ENCODE assay signal across 23 cellular contexts in the genomic region with DNA sequence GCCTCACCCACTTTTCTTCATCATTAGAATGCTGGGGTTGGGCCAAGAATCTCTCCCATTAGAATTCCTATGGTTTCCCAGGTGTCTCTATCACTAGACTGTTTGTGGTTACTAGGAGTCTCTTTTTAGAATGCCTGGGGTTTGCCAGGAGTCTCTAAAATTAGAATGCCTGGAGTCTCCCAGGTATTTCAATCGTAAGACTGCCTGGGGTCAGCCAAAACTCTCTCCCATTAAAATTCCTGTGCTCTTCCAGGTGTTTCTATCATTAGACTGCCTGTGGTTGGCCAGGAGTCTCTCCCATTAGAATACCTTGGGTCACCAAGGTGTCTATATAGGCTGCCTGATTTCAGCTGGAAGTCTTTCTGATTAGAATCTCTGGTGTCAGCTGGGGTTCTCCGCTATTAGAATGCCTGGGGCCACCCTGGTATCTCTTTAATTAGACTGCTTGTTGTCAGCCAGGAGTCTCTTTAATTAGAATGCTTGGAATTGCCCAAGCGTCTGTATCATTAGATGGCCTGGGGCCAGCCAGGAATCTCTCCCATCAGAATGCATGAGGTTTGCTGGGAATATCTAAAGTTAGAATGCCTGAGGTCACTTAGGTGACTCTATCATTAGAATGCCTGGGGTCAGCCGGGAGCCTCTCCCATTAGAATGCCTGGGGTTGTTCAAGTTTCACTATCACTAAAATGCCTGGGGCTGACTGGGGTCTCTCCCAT.
"Had no signal": no experiment of that assay in that cellular context is flagged by ENCODE, and none has a peak within 500 bp of the region (broad histone marks: within the 10 kb centered on the region; RNA-seq: fewer than 3 reads in every experiment).

No MANE protein-coding gene starts in this region.

- H2AFZ ChIP-seq: parathyroid adenoma had no signal

- H3K4me2 ChIP-seq: SK-N-SH had no signal

- H3K27ac Mint-ChIP-seq: activated CD4-positive, alpha-beta memory T cell treated with anti-CD3 and anti-CD28 coated beads, Interleukin-2, amount 10 ng/mL, durations not matched to agents 7 days and 5 days; activated CD4-positive, alpha-beta T cell treated with anti-CD3 and anti-CD28 coated beads, Interleukin-2, amount 10 ng/mL, durations not matched to agents 24 days and 14 days; activated CD8-positive, alpha-beta memory T cell treated with anti-CD3 and anti-CD28 coated beads, Interleukin-2, amount 10 ng/mL, durations not matched to agents 7 days and 5 days; activated T-helper 1 cell treated with anti-CD3 and anti-CD28 coated beads, Interleukin-12 subunit alpha, Interleukin-12 subunit beta, Interleukin-2, Interleukin-4 antibody, amounts not matched to agents 30 ng/mL and 10 ng/mL and 1 ng/mL, durations not matched to agents 14 hours and 24 hours and 36 hours; endodermal cell; nephron progenitor cell; stimulated activated naive B cell treated with anti-CD40 and anti-IgM and Interleukin-4, amounts not matched to agents 10 μg/mL and 1 μg/mL and 100 μg/mL, for 72 hours had no signal

- ATAC-seq: activated CD8-positive, alpha-beta memory T cell treated with anti-CD3 and anti-CD28 coated beads, Interleukin-2, amount 10 ng/mL, durations not matched to agents 7 days and 5 days; activated naive CD4-positive, alpha-beta T cell treated with anti-CD3 and anti-CD28 coated beads, Interleukin-2, amount 50 U/mL, for 72 hours; gastroesophageal sphincter; sciatic nerve; stimulated activated naive B cell treated with anti-CD40 and anti-IgM and Interleukin-4, amounts not matched to agents 10 μg/mL and 1 μg/mL and 100 μg/mL, for 72 hours had no signal

- H3K4me1 Mint-ChIP-seq: activated CD4-positive, alpha-beta memory T cell treated with anti-CD3 and anti-CD28 coated beads, Interleukin-2, amount 10 ng/mL, durations not matched to agents 7 days and 5 days; activated CD4-positive, alpha-beta T cell treated with anti-CD3 and anti-CD28 coated beads, Interleukin-2, amount 10 ng/mL, durations not matched to agents 24 days and 14 days; activated CD8-positive, alpha-beta memory T cell treated with anti-CD3 and anti-CD28 coated beads, Interleukin-2, amount 10 ng/mL, durations not matched to agents 7 days and 5 days; central memory CD8-positive, alpha-beta T cell; endodermal cell; nephron progenitor cell; stimulated activated naive B cell treated with anti-CD40 and anti-IgM and Interleukin-4, amounts not matched to agents 10 μg/mL and 1 μg/mL and 100 μg/mL, for 72 hours had no signal

- H3K27ac ChIP-seq: gastroesophageal sphincter, heart left ventricle, parathyroid adenoma, transverse colon had no signal

- H3K79me2 ChIP-seq: parathyroid adenoma had no signal

- H3K27me3 ChIP-seq: gastroesophageal sphincter, heart left ventricle, transverse colon had no signal

- H3K4me3 ChIP-seq: gastroesophageal sphincter, heart left ventricle, transverse colon had no signal

- H3K4me3 Mint-ChIP-seq: activated CD4-positive, alpha-beta memory T cell treated with anti-CD3 and anti-CD28 coated beads, Interleukin-2, amount 10 ng/mL, durations not matched to agents 7 days and 5 days; activated CD4-positive, alpha-beta T cell treated with anti-CD3 and anti-CD28 coated beads, Interleukin-2, amount 10 ng/mL, durations not matched to agents 24 days and 14 days; activated CD8-positive, alpha-beta memory T cell treated with anti-CD3 and anti-CD28 coated beads, Interleukin-2, amount 10 ng/mL, durations not matched to agents 7 days and 5 days; activated T-helper 1 cell treated with anti-CD3 and anti-CD28 coated beads, Interleukin-12 subunit alpha, Interleukin-12 subunit beta, Interleukin-2, Interleukin-4 antibody, amounts not matched to agents 30 ng/mL and 10 ng/mL and 1 ng/mL, durations not matched to agents 14 hours and 24 hours and 36 hours; central memory CD8-positive, alpha-beta T cell; endodermal cell; nephron progenitor cell; stimulated activated naive B cell treated with anti-CD40 and anti-IgM and Interleukin-4, amounts not matched to agents 10 μg/mL and 1 μg/mL and 100 μg/mL, for 72 hours had no signal

- H3K9ac ChIP-seq: parathyroid adenoma, SK-N-SH had no signal

- DNase-seq: activated CD4-positive, alpha-beta memory T cell treated with anti-CD3 and anti-CD28 coated beads, Interleukin-2, amount 10 ng/mL, durations not matched to agents 7 days and 5 days; activated CD4-positive, alpha-beta T cell treated with anti-CD3 and anti-CD28 coated beads, Interleukin-2, amount 10 ng/mL, durations not matched to agents 24 days and 14 days; activated CD8-positive, alpha-beta memory T cell treated with anti-CD3 and anti-CD28 coated beads, Interleukin-2, amount 10 ng/mL, durations not matched to agents 7 days and 5 days; activated gamma-delta T cell; activated T-cell treated with anti-CD3 and anti-CD28 coated beads for 4 hours; aorta; cortex of kidney; endodermal cell; heart left ventricle; islet precursor cell; nephron progenitor cell; SK-N-SH; stimulated activated CD4-positive, alpha-beta T cell treated with anti-CD3 and anti-CD28 coated beads, Interleukin-2, amount 100 ng/mL, for 48 hours; stimulated activated CD8-positive, alpha-beta memory T cell treated with anti-CD3 and anti-CD28 coated beads, Interleukin-4, amount 100 ng/mL, for 48 hours; stimulated activated naive B cell treated with anti-CD40 and anti-IgM and Interleukin-4, amounts not matched to agents 10 μg/mL and 1 μg/mL and 100 μg/mL, for 72 hours; T-helper 2 cell; transverse colon had no signal

- H3K4me1 ChIP-seq: gastroesophageal sphincter, parathyroid adenoma, transverse colon had no signal

- H3K27me3 Mint-ChIP-seq: activated CD4-positive, alpha-beta memory T cell treated with anti-CD3 and anti-CD28 coated beads, Interleukin-2, amount 10 ng/mL, durations not matched to agents 7 days and 5 days; activated CD4-positive, alpha-beta T cell treated with anti-CD3 and anti-CD28 coated beads, Interleukin-2, amount 10 ng/mL, durations not matched to agents 24 days and 14 days; activated CD8-positive, alpha-beta memory T cell treated with anti-CD3 and anti-CD28 coated beads, Interleukin-2, amount 10 ng/mL, durations not matched to agents 7 days and 5 days; central memory CD8-positive, alpha-beta T cell; stimulated activated naive B cell treated with anti-CD40 and anti-IgM and Interleukin-4, amounts not matched to agents 10 μg/mL and 1 μg/mL and 100 μg/mL, for 72 hours had no signal
